Comparison of ENCODE assay signal across 8 cellular contexts in genomic region chr6:153131037-153131981, GRCh38. TPM values are rescaled to one million over a fixed set of nuclear protein-coding genes. Genes with fewer than 3 reads are reported as not detected.
DNase-seq lines count a peak whose midpoint lies in the region; ATAC-seq and TF ChIP-seq lines count a peak whose summit lies in the region.

Gene RGS17 (minus strand): TSS chr6:153131282. CDS start chr6:153044018, 87,264 bp downstream.

- peak within 1 kb of the TSS; percentile 74 to 92 (median 85) for H3K4me3 Mint-ChIP-seq in CD8-positive, alpha-beta memory T cell

- peak within 1 kb of the TSS in 1 of 8 donors; percentile 18 for H3K27ac Mint-ChIP-seq in CD8-positive, alpha-beta memory T cell

- no peaks in the 10 kb centered on the region for H3K36me3 ChIP-seq in CD8-positive, alpha-beta memory T cell (ENCODE audit: insufficient read depth, low read length)
- H3K36me3 ChIP-seq in RWPE2 (ENCODE audit: low read depth) = no peaks in the 10 kb centered on the region
- no peaks in the 10 kb centered on the region for H3K36me3 ChIP-seq in breast epithelium
- H3K36me3 ChIP-seq in iPS-20b (ENCODE audit: insufficient read depth, low read depth, low read length) = no peaks in the 10 kb centered on the region
- no peaks in the 10 kb centered on the region for H3K36me3 ChIP-seq in sigmoid colon

- TF ChIP-seq CTCF in RWPE2 (IDR thresholded peaks at IDR 0.05; ENCODE audit: poor library complexity, severe bottlenecking) (no peak), breast epithelium (IDR thresholded peaks at IDR 0.05) (no peak), sigmoid colon (IDR thresholded peaks at IDR 0.05) (no peak)

- H3K27ac ChIP-seq in CD8-positive, alpha-beta memory T cell (ENCODE audit: low read depth, low read length) = no peak within 1 kb of the TSS
- H3K27ac ChIP-seq in RWPE2 (ENCODE audit: poor library complexity, severe bottlenecking) (peak within 1 kb of the TSS; percentile 38), breast epithelium (peak within 1 kb of the TSS; percentile 25 to 76), iPS-20b (ENCODE audit: low read length) (no peak within 1 kb of the TSS), sigmoid colon (peak within 1 kb of the TSS; percentile 61 to 75 (median 70))

- H3K36me3 Mint-ChIP-seq in CD8-positive, alpha-beta memory T cell = no peaks in the 10 kb centered on the region

- peaks cover 11% of the 10 kb centered on the region for H3K27me3 ChIP-seq in CD8-positive, alpha-beta memory T cell (ENCODE audit: insufficient read depth, low read length, poor library complexity, severe bottlenecking)
- H3K27me3 ChIP-seq in RWPE2 (ENCODE audit: insufficient read depth, poor library complexity, severe bottlenecking) (no peaks in the 10 kb centered on the region), breast epithelium (peaks cover 0 to 14% of the 10 kb centered on the region in 2 donors), iPS-20b (ENCODE audit: insufficient read depth, low read length) (peaks cover 46% of the 10 kb centered on the region), sigmoid colon (peaks cover 0 to 42% (median 19%) of the 10 kb centered on the region in 3 donors)

- H3K4me3 ChIP-seq in CD8-positive, alpha-beta memory T cell (ENCODE audit: low read length) = peak within 1 kb of the TSS; percentile 50
- H3K4me3 ChIP-seq in RWPE2 (ENCODE audit: severe bottlenecking) = peak within 1 kb of the TSS; percentile 67
- H3K4me3 ChIP-seq in breast epithelium = peak within 1 kb of the TSS; percentile 50 to 71 (median 57)
- H3K4me3 ChIP-seq in iPS-20b (ENCODE audit: low read length) = peak within 1 kb of the TSS; percentile 84
- H3K4me3 ChIP-seq in sigmoid colon = peak within 1 kb of the TSS; percentile 38 to 70 (median 57)

- ATAC-seq in GM19455 (IDR thresholded peaks at IDR 0.05; ENCODE audit: unreplicated experiment) (peak; percentile 49), HG03571 (IDR thresholded peaks at IDR 0.05; ENCODE audit: unreplicated experiment) (peak; percentile 63), RWPE2 (ENCODE audit: low read depth) (peak; percentile 64)

- TF ChIP-seq EP300 in sigmoid colon (IDR thresholded peaks at IDR 0.05) = no peak

- peaks cover 12 to 55% of the 10 kb centered on the region in 2 donors for H3K27me3 Mint-ChIP-seq in CD8-positive, alpha-beta memory T cell

- WGBS in sigmoid colon, 2 donors = 2 to 3% methylated on average over 88 to 89 of the region's 89 CpGs

- intact Hi-C loops in breast epithelium (cut with DNase I; ENCODE audit: low total_unique reads) (no loop called here), sigmoid colon (cut with DNase I) (no loop called here)

- DNase-seq in CD8-positive, alpha-beta memory T cell = peak in 3 of 5 donors; percentile 21 to 31 (median 23)
- DNase-seq in RWPE2 (ENCODE audit: low spot score) (peak; percentile 73), breast epithelium (ENCODE audit: low spot score in 2 of 2) (no peak), sigmoid colon (peak; percentile 77), RKO (ENCODE audit: low spot score) (no peak)

- peak within 1 kb of the TSS; percentile 71; the same call in 1 of the 2 replicates for H3K9ac ChIP-seq in iPS-20b (ENCODE audit: low read depth, low read length)

- H3K9me3 Mint-ChIP-seq in CD8-positive, alpha-beta memory T cell = peaks cover 0 to 1% (median 0%) of the 10 kb centered on the region in 5 donors

- TF ChIP-seq POLR2A in breast epithelium (IDR thresholded peaks at IDR 0.05) (no peak), sigmoid colon (IDR thresholded peaks at IDR 0.05) (no peak)

- H3K9me3 ChIP-seq in CD8-positive, alpha-beta memory T cell (ENCODE audit: low read length) = no peaks in the 10 kb centered on the region
- H3K9me3 ChIP-seq in RWPE2 (ENCODE audit: severe bottlenecking) (no peaks in the 10 kb centered on the region), breast epithelium (peaks cover 0 to 4% of the 10 kb centered on the region in 2 donors), iPS-20b (ENCODE audit: insufficient read depth, low read depth, low read length) (no peaks in the 10 kb centered on the region), sigmoid colon (no peaks in the 10 kb centered on the region)

- peaks cover 32 to 39% (median 36%) of the 10 kb centered on the region in 3 donors for H3K4me1 Mint-ChIP-seq in CD8-positive, alpha-beta memory T cell

- POLR2A ChIA-PET in CD8-positive, alpha-beta memory T cell (lab: Charles Lee) = no interaction called here

- CTCF ChIA-PET in CD8-positive, alpha-beta memory T cell (lab: Charles Lee) = no interaction called here

- H3K4me1 ChIP-seq in CD8-positive, alpha-beta memory T cell (ENCODE audit: insufficient read depth, low read length) = peaks cover 11% of the 10 kb centered on the region
- H3K4me1 ChIP-seq in RWPE2 (ENCODE audit: insufficient read depth, poor library complexity, severe bottlenecking) (peaks cover 5% of the 10 kb centered on the region), breast epithelium (no peaks in the 10 kb centered on the region), iPS-20b (ENCODE audit: insufficient read depth, low read length) (peaks cover 10% of the 10 kb centered on the region), sigmoid colon (peaks cover 0 to 22% (median 17%) of the 10 kb centered on the region in 4 donors)

RNA-seq across cellular contexts. Expression of gene RGS17, which starts in this region (rescaled TPM):
- under 1 TPM in 1 of 2 experiments, not detected in 1; 0.02 TPM for total RNA-seq in CD8-positive, alpha-beta memory T cell
- 0.49 TPM for polyA plus RNA-seq in CD8-positive, alpha-beta memory T cell
- total RNA-seq in breast epithelium (1 to 10 TPM in 1 of 3 donors, under 1 TPM in 2; 0.29 to 1.8 (median 0.66) TPM), sigmoid colon (1 to 10 TPM in 1 of 4 donors, under 1 TPM in 3; 0.16 to 2.8 (median 0.56) TPM)
- under 1 TPM in 1 of 3 donors, not detected in 2; 0.17 TPM for polyA plus RNA-seq in sigmoid colon

Comparison
In these comparisons a context has a peak if more than half of its experiments do, and no peak if none do; other contexts are left out.
1. Peak in DNase-seq and H3K4me3 ChIP-seq in CD8-positive, alpha-beta memory T cell; RNA of the gene not detected or under 1 TPM.
2. DNase-seq: peak in RWPE2 (single experiment) and sigmoid colon (single experiment); none in breast epithelium (0 of 2) and RKO (single experiment).
3. H3K27ac ChIP-seq: peak in RWPE2 (single experiment), breast epithelium (2 of 2) and sigmoid colon (4 of 4); none in CD8-positive, alpha-beta memory T cell (single experiment) and iPS-20b (single experiment).
4. Peak in every context shown above with its lines, with median percentiles within 50 percentile points of each other: H3K4me3 ChIP-seq and ATAC-seq.